In genomic region chr19:40055832-40056504, GRCh38 we compare ENCODE assay signal across 7 cellular contexts. TPM values are rescaled to one million over a fixed set of nuclear protein-coding genes. Genes with fewer than 3 reads are reported as not detected.
DNase-seq lines count a peak whose midpoint lies in the region; ATAC-seq, FAIRE-seq and TF ChIP-seq lines count a peak whose summit lies in the region.

Gene ZNF780B (minus strand): TSS chr19:40056231. CDS start chr19:40050332, 5,899 bp downstream.

- H3K27me3 Mint-ChIP-seq in chondrocyte (ENCODE audit: low read depth): no peaks in the 10 kb centered on the region

- peaks cover 16% of the 10 kb centered on the region for H3K36me3 Mint-ChIP-seq in chondrocyte (ENCODE audit: low read depth)

- peak; percentile 94 for FAIRE-seq in GM18507 (lab: Jason Lieb, UNC)

- peak within 1 kb of the TSS; percentile 98 for H3K4me3 Mint-ChIP-seq in chondrocyte (ENCODE audit: unreplicated experiment)

- peak within 1 kb of the TSS; percentile 68 for H3K27ac Mint-ChIP-seq in chondrocyte (ENCODE audit: unreplicated experiment)

- ATAC-seq in HG03097 (IDR thresholded peaks at IDR 0.05; ENCODE audit: low FRiP score, unreplicated experiment): peak; percentile 75

- DNase-seq in GM18507 (ENCODE audit: extremely low spot score, insufficient read length, low read depth): peak; percentile 49
- peak; percentile 91 for DNase-seq in NCI-H345 treated with DMSO at 0.1 percent for 48 hours (lab: John Stamatoyannopoulos, UW; ENCODE audit: unreplicated experiment)
- peak; percentile 67 for DNase-seq in activated CD4-positive, CD25-positive, alpha-beta regulatory T cell treated with anti-CD3 and anti-CD28 coated beads, Interleukin-2, amount 50 U/mL, for 72 hours
- no peak for DNase-seq in chondrocyte (ENCODE audit: low spot score)
- peak; percentile 64 for DNase-seq in kidney tubule cell (ENCODE audit: low spot score)
- peak; percentile 15 to 31 for DNase-seq in stimulated activated CD4-positive, alpha-beta T cell treated with anti-CD3 and anti-CD28 coated beads, Interleukin-1b, Interleukin-23, amount 100 ng/mL, for 1 hour (ENCODE audit: low read depth in 2 of 2)

- H3K9me3 Mint-ChIP-seq in chondrocyte (ENCODE audit: low read depth): peaks cover 49% of the 10 kb centered on the region

- H3K4me1 Mint-ChIP-seq in chondrocyte (ENCODE audit: low read depth): peaks cover 30% of the 10 kb centered on the region

- no peak for TF ChIP-seq CTCF in chondrocyte (IDR thresholded peaks at IDR 0.05)

RNA-seq across cellular contexts. Expression of gene ZNF780B, which starts in this region (rescaled TPM):
- total RNA-seq in chondrocyte: 9.5 to 16.0 TPM (median 10.1 TPM) in 3 replicates
